In the genomic region with DNA sequence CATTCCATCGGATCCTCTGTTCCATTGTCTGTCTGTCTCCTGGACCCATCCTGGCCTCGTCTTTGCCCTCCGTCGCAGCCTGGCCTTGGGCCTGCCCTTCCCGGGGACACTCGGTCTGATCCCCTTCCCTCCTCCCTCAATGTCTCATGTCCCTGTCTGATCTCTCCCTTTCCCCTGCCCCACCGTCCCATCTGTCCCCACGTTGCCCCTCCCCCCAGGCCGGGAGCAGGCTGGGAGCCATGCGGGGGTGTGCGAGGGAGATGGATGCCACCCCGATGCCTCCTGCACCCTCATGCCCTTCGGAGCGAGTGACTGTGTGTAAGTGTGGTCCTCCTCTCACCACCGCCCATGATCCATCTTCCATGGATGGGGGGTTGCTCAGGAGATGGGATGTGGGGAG, we compare ENCODE assay signal across 18 cellular contexts. TPM values are rescaled to one million over a fixed set of nuclear protein-coding genes. Genes with fewer than 3 reads are reported as not detected.
"Had no signal": no experiment of that assay in that cellular context is flagged by ENCODE, and none has a peak within 500 bp of the region (broad histone marks: within the 10 kb centered on the region; RNA-seq: fewer than 3 reads in every experiment).

No MANE protein-coding gene starts in this region.

- H3K27ac ChIP-seq: colonic mucosa, heart left ventricle, pancreas, testis, tibial nerve, upper lobe of right lung, vagina had no signal

- H3K27me3 ChIP-seq: colonic mucosa, heart left ventricle, pancreas, testis, tibial nerve, upper lobe of right lung, vagina had no signal

- FAIRE-seq: endothelial cell of umbilical vein, pancreas had no signal

- H3K4me1 ChIP-seq: colonic mucosa, heart left ventricle, pancreas, upper lobe of right lung, vagina had no signal

- H3K4me3 Mint-ChIP-seq: endodermal cell; nephron; stimulated activated naive B cell treated with anti-CD40 and anti-IgM and Interleukin-4, amounts not matched to agents 10 μg/mL and 1 μg/mL and 100 μg/mL, for 72 hours; stimulated activated naive CD8-positive, alpha-beta T cell treated with anti-CD3 and anti-CD28 coated beads, Interleukin-15, amount 100 ng/mL, for 72 hours had no signal

- H3K9me3 ChIP-seq: colonic mucosa, heart left ventricle, pancreas, testis, tibial nerve, upper lobe of right lung, vagina had no signal

- DNase-seq: colonic mucosa, foreskin melanocyte, heart left ventricle, hippocampal formation, mesendoderm, testis had no signal

- H3K4me3 ChIP-seq: colonic mucosa, heart left ventricle, pancreas, testis, tibial nerve, upper lobe of right lung, vagina had no signal

- H3K9me3 Mint-ChIP-seq: endodermal cell; naive B cell; nephron; stimulated activated naive B cell treated with anti-CD40 and anti-IgM and Interleukin-4, amounts not matched to agents 10 μg/mL and 1 μg/mL and 100 μg/mL, for 72 hours; stimulated activated naive CD8-positive, alpha-beta T cell treated with anti-CD3 and anti-CD28 coated beads, Interleukin-15, amount 100 ng/mL, for 72 hours had no signal

- H3K27ac Mint-ChIP-seq: endodermal cell, naive B cell, nephron, progenitor cell of endocrine pancreas had no signal

- H3K27me3 Mint-ChIP-seq: naive B cell; progenitor cell of endocrine pancreas; stimulated activated naive B cell treated with anti-CD40 and anti-IgM and Interleukin-4, amounts not matched to agents 10 μg/mL and 1 μg/mL and 100 μg/mL, for 72 hours; stimulated activated naive CD8-positive, alpha-beta T cell treated with anti-CD3 and anti-CD28 coated beads, Interleukin-15, amount 100 ng/mL, for 72 hours had no signal

RNA-seq across cellular contexts. Expression of a gene that starts 5.3 kb away (rescaled TPM):
- total RNA-seq: dermis blood vessel endothelial cell, vagina had no signal
